Comparison of ENCODE assay signal across 8 cellular contexts in the genomic region with DNA sequence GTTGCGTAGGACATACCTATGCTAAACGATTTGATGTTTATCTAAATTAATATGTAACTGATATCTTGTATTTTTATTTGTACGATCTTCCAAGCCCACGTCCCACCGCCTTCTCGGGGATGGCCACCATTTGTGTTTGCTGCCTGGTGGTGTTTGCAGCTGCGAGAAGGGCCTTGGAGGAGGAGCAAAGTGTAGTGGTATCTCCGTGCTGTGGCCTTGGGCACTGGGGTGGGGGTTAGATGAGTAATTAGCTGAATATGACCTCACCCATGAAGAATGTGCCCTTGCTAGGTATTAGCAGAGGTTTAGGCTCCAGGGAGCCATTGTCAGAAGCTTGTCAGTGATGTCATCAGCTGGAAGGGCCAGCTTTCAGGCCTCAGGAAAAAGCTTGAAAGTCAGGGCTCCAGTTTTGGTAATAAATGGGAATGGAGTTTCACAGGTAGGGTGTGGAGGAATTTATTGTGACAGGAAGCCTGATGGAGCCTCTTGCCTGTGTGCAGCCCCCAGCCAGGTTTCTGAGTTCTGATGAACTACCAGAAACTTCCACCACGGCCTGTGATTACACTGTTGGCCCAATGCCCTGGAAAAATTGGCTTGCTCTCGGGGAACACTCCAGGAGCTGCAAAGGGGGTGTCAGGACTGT. TPM values are rescaled to one million over a fixed set of nuclear protein-coding genes. Genes with fewer than 3 reads are reported as not detected.
DNase-seq lines count a peak whose midpoint lies in the region; ATAC-seq and TF ChIP-seq lines count a peak whose summit lies in the region.

No MANE protein-coding gene starts in this region.

- H3K4me1 ChIP-seq in BLaER1 treated with 17β-estradiol and CSF1 and Interleukin-3, amounts not matched to agents 10 nM and 100 nM = peaks cover 28 to 71% (median 52%) of the 10 kb centered on the region in 10 experiments
- peaks cover 33 to 88% (median 61%) of the 10 kb centered on the region in 3 donors for H3K4me1 ChIP-seq in esophagus squamous epithelium

- TF ChIP-seq CTCF in esophagus squamous epithelium (IDR thresholded peaks at IDR 0.05) = no peak

- peaks cover 0 to 6% (median 0%) of the 10 kb centered on the region in 11 experiments; a peak in 4 of 22 replicates for H3K36me3 ChIP-seq in BLaER1 treated with 17β-estradiol and CSF1 and Interleukin-3, amounts not matched to agents 10 nM and 100 nM
- H3K36me3 ChIP-seq in esophagus squamous epithelium = no peaks in the 10 kb centered on the region

- intact Hi-C loops in esophagus squamous epithelium (cut with DNase I) (no loop called here), head of caudate nucleus (cut with DNase I) (no loop called here)

- no peaks in the 10 kb centered on the region for H3K27me3 ChIP-seq in BLaER1 treated with 17β-estradiol and CSF1 and Interleukin-3, amounts not matched to agents 10 nM and 100 nM
- no peaks in the 10 kb centered on the region for H3K27me3 ChIP-seq in esophagus squamous epithelium

- H3K27ac ChIP-seq in BLaER1 treated with 17β-estradiol and CSF1 and Interleukin-3, amounts not matched to agents 10 nM and 100 nM = no peak overlapping the region
- H3K27ac ChIP-seq in esophagus squamous epithelium = peak overlapping the region; percentile 81 to 90 (median 88)

- DNase-seq in NCI-H510A treated with DMSO at 0.1 percent for 48 hours (lab: John Stamatoyannopoulos, UW) (peak; percentile 47), esophagus squamous epithelium (lab: John Stamatoyannopoulos, UW) (no peak), myocyte (ENCODE audit: low read depth) (peak; percentile 70), Kasumi-1 (lab: John Stamatoyannopoulos, UW) (no peak), head of caudate nucleus (no peak), hippocampal formation (lab: John Stamatoyannopoulos, UW) (no peak)

- no peak overlapping the region for H3K9ac ChIP-seq in BLaER1 treated with 17β-estradiol and CSF1 and Interleukin-3, amounts not matched to agents 10 nM and 100 nM

- H3K4me2 ChIP-seq in BLaER1 treated with 17β-estradiol and CSF1 and Interleukin-3, amounts not matched to agents 10 nM and 100 nM = peak overlapping the region in 9 of 11 experiments; percentile 1 to 78 (median 36); a peak in 6 of 22 replicates

- H4K20me1 ChIP-seq in BLaER1 treated with 17β-estradiol and CSF1 and Interleukin-3, amounts not matched to agents 10 nM and 100 nM = peaks cover 0 to 72% (median 5%) of the 10 kb centered on the region in 11 experiments; a peak in 9 of 22 replicates

- no peak overlapping the region for H3K4me3 ChIP-seq in BLaER1 treated with 17β-estradiol and CSF1 and Interleukin-3, amounts not matched to agents 10 nM and 100 nM
- H3K4me3 ChIP-seq in esophagus squamous epithelium = no peak overlapping the region

- H3K9me3 ChIP-seq in BLaER1 treated with 17β-estradiol and CSF1 and Interleukin-3, amounts not matched to agents 10 nM and 100 nM (replicated peaks in 1 of 11) = peaks cover 0 to 7% (median 1%) of the 10 kb centered on the region in 11 experiments; a peak in 13 of 22 replicates
- no peaks in the 10 kb centered on the region for H3K9me3 ChIP-seq in esophagus squamous epithelium

- no peak for TF ChIP-seq POLR2A in esophagus squamous epithelium (IDR thresholded peaks at IDR 0.05)

- no peak for ATAC-seq in HG02981 (IDR thresholded peaks at IDR 0.05; ENCODE audit: unreplicated experiment)

- WGBS in esophagus squamous epithelium, 2 donors = 44 to 58% methylated on average over 10 of the region's 10 CpGs

RNA-seq across cellular contexts. Expression of a gene that starts 41.0 kb away (rescaled TPM):
- 10 to 100 TPM; 65.4 to 77.0 (median 71.5) TPM for total RNA-seq in esophagus squamous epithelium
- total RNA-seq in myocyte = 4.4 and 7.8 TPM in 2 replicates
- 50.5 TPM for polyA plus RNA-seq in myocyte (2012)

Comparison
In these comparisons a context has a peak if more than half of its experiments do, and no peak if none do; other contexts are left out.
1. H3K27ac ChIP-seq: peak in esophagus squamous epithelium (4 of 4); none in BLaER1 treated with 17β-estradiol and CSF1 and Interleukin-3, amounts not matched to agents 10 nM and 100 nM (0 of 11).
2. DNase-seq: peak in NCI-H510A treated with DMSO at 0.1 percent for 48 hours (single experiment) and myocyte (single experiment); none in esophagus squamous epithelium (single experiment), Kasumi-1 (0 of 2), head of caudate nucleus (0 of 42) and hippocampal formation (0 of 2).